In genomic region chr17:81027038-81027437, GRCh38 we compare ENCODE assay signal across 1 cellular context.
TF ChIP-seq lines count a peak whose summit lies in the region.

No MANE protein-coding gene starts in this region.

TF ChIP-seq in K562, 482 proteins besides CTCF, POLR2A, EP300 and RAD21:
- TF ChIP-seq REST (CRISPR knock-in tag; IDR thresholded peaks at IDR 0.05; ENCODE audit: low read depth), result no peak
- peak; percentile 45; the same call in 1 of the 2 replicates for TF ChIP-seq ZBTB33 (CRISPR knock-in tag; IDR thresholded peaks at IDR 0.05)
- TF ChIP-seq POLR2G (IDR thresholded peaks at IDR 0.05; ENCODE audit: low read depth, low read length), result 0 out of 2 replicates have a peak, but pooled peaks have one; percentile 17
- TF ChIP-seq EP400 (IDR thresholded peaks at IDR 0.05), result no peak
- no peak for TF ChIP-seq MECOM (CRISPR knock-in tag; IDR thresholded peaks at IDR 0.05)
- TF ChIP-seq NRF1 (conservative IDR thresholded peaks at IDR 0.05 in 1 of 2, IDR thresholded peaks at IDR 0.05 in 1 of 2), result no peak
- TF ChIP-seq DNMT1 (IDR thresholded peaks at IDR 0.05), result no peak
- no peak for TF ChIP-seq ZNF696 (CRISPR knock-in tag; conservative IDR thresholded peaks at IDR 0.05)
- TF ChIP-seq HDAC1 (IDR thresholded peaks at IDR 0.05), result no peak
- TF ChIP-seq SRSF1 (IDR thresholded peaks at IDR 0.05; ENCODE audit: low read depth, low read length), result no peak
- no peak for TF ChIP-seq CHAMP1 (IDR thresholded peaks at IDR 0.05)
